Comparison of ENCODE assay signal across 17 cellular contexts in the genomic region with DNA sequence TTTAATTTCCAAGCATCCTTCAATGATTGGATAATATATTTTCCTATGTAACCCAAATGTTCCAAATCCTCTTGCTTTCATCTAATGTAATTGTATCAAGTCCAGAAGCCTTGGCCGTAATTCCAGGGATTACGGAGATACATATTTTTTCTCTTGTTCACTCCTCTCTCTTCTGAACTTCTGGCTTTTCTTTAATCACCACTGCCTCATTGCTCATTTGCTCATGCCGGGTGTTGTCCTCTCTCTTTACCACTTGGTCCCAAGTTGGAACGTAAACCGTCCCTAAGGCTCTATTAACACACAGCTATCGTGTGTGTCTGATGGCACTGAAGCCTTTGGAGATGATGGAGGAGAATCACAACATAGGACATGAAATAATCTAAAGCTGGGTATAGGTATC.
A peak's percentile ranks its signal among the peaks of the same experiment; 100 is the strongest.
DNase-seq lines count a peak whose midpoint lies in the region; ATAC-seq and TF ChIP-seq lines count a peak whose summit lies in the region.
"Had no signal": no experiment of that assay in that cellular context is flagged by ENCODE, and none has a peak within 500 bp of the region (broad histone marks: within the 10 kb centered on the region; RNA-seq: fewer than 3 reads in every experiment).

No MANE protein-coding gene starts in this region.

- H3K36me3 ChIP-seq in HCT116 (ENCODE audit: control insufficient read depth in 1 of 2, insufficient read depth in 2 of 2, low read length in 2 of 2) = no peaks in the 10 kb centered on the region
- H3K36me3 ChIP-seq in mucosa of rectum (ENCODE audit: control insufficient read depth in 2 of 2, insufficient read depth in 2 of 2, low read length in 2 of 2) = no peaks in the 10 kb centered on the region
- no peaks in the 10 kb centered on the region for H3K36me3 ChIP-seq in subcutaneous abdominal adipose tissue (ENCODE audit: control insufficient read depth in 5 of 5, insufficient read depth in 5 of 5, low read length in 5 of 5)

- intact Hi-C loops in HCT116 (cut with micrococcal nuclease) = loop anchor here (10.0 kb wide), 1 partner anchor 261 kb away; no protein-coding TSS in a partner anchor

- peaks cover 17 to 33% of the 10 kb centered on the region in 2 experiments for H3K4me1 ChIP-seq in HCT116 (ENCODE audit: control insufficient read depth in 1 of 2, insufficient read depth in 2 of 2, low read length in 2 of 2)
- no peaks in the 10 kb centered on the region for H3K4me1 ChIP-seq in mucosa of rectum (ENCODE audit: control insufficient read depth in 2 of 2, insufficient read depth in 2 of 2, low read length in 2 of 2)
- H3K4me1 ChIP-seq in subcutaneous abdominal adipose tissue (ENCODE audit: control insufficient read depth in 5 of 5, insufficient read depth in 5 of 5, low read length in 5 of 5) = peaks cover 2 to 39% (median 15%) of the 10 kb centered on the region in 5 donors

- no peak overlapping the region for H3K4me2 ChIP-seq in HCT116 (ENCODE audit: low read length)

- H3K9ac ChIP-seq in HCT116 (ENCODE audit: low read length) (no peak overlapping the region), mucosa of rectum (ENCODE audit: low read depth in 1 of 2, low read length in 2 of 2) (no peak overlapping the region), subcutaneous abdominal adipose tissue (ENCODE audit: low read length in 5 of 5) (peak overlapping the region in 2 of 5 donors; percentile 41 to 57)

- peak overlapping the region; percentile 97 for H2AFZ ChIP-seq in HCT116 (ENCODE audit: low read depth, low read length, poor library complexity, severe bottlenecking)

- no peaks in the 10 kb centered on the region for H3K9me2 ChIP-seq in HCT116 (ENCODE audit: insufficient read depth)

- DNase-seq in HCT116 (ENCODE audit: low read depth, low spot score) (no peak), fibroblast of gingiva (ENCODE audit: low read depth) (peak; percentile 9), AG08396 (ENCODE audit: low spot score) (no peak), germinal center (ENCODE audit: low spot score) (no peak), RPMI8226 (no peak)
- DNase-seq: DMS79, dorsolateral prefrontal cortex, Karpas-422, NCI-H1694, NCI-H446 treated with DMSO at 0.1 percent for 48 hours had no signal

- H3K27ac ChIP-seq in HCT116 (ENCODE audit: low read depth, low read length) = no peak overlapping the region
- peak overlapping the region; percentile 59 to 72 for H3K27ac ChIP-seq in mucosa of rectum (ENCODE audit: low read depth in 2 of 2, low read length in 2 of 2)
- H3K27ac ChIP-seq in subcutaneous abdominal adipose tissue (ENCODE audit: low read depth, low read length) = peak overlapping the region; percentile 97
- H3K27ac ChIP-seq: C4-2B, dorsolateral prefrontal cortex, HL-60 had no signal

- H4K20me1 ChIP-seq in HCT116 (ENCODE audit: insufficient read depth) = no peaks in the 10 kb centered on the region

- POLR2A ChIA-PET in HCT116 (lab: Charles Lee) = no interaction called here

- no peaks in the 10 kb centered on the region for H3K79me2 ChIP-seq in HCT116 (ENCODE audit: insufficient read depth, low read length)

- no peak for TF ChIP-seq POLR2A in HCT116 (IDR thresholded peaks at IDR 0.05; ENCODE audit: borderline replicate concordance, extremely low read depth, insufficient read depth, insufficient read length)

- TF ChIP-seq RAD21 in HCT116 (IDR thresholded peaks at IDR 0.05; ENCODE audit: low read depth) = no peak

- CTCF ChIA-PET in HCT116 (lab: Charles Lee) = no interaction called here

- H3K9me3 ChIP-seq in HCT116 (ENCODE audit: control insufficient read depth in 1 of 2, insufficient read depth in 1 of 2, low read depth in 1 of 2, low read length in 2 of 2) = no peaks in the 10 kb centered on the region
- H3K9me3 ChIP-seq in mucosa of rectum (ENCODE audit: control insufficient read depth in 2 of 2, low read length in 2 of 2) = no peaks in the 10 kb centered on the region
- H3K9me3 ChIP-seq in subcutaneous abdominal adipose tissue (ENCODE audit: control insufficient read depth in 5 of 5, low read length in 5 of 5) = no peaks in the 10 kb centered on the region

- no peak for TF ChIP-seq CTCF in HCT116 (IDR thresholded peaks at IDR 0.05 in 2 of 3, conservative IDR thresholded peaks at IDR 0.05 in 1 of 3; ENCODE audit: borderline replicate concordance in 1 of 3, insufficient read depth in 1 of 3, low read depth in 2 of 3, low read length in 2 of 3)

- H3K4me3 ChIP-seq in HCT116 (replicated peaks in 1 of 2; ENCODE audit: low read depth in 1 of 2, low read length in 2 of 2) = no peak overlapping the region
- no peak overlapping the region for H3K4me3 ChIP-seq in mucosa of rectum (ENCODE audit: low read length in 2 of 2)
- H3K4me3 ChIP-seq in subcutaneous abdominal adipose tissue (ENCODE audit: low read depth in 1 of 5, low read length in 5 of 5) = no peak overlapping the region
- H3K4me3 ChIP-seq: dorsolateral prefrontal cortex, SK-N-MC had no signal

- H3K27me3 ChIP-seq in HCT116 (ENCODE audit: insufficient read depth, low read length) (no peaks in the 10 kb centered on the region), mucosa of rectum (ENCODE audit: control insufficient read depth in 2 of 2, insufficient read depth in 2 of 2, low read length in 2 of 2) (no peaks in the 10 kb centered on the region), subcutaneous abdominal adipose tissue (ENCODE audit: control insufficient read depth in 5 of 5, insufficient read depth in 4 of 5, low read length in 5 of 5) (no peaks in the 10 kb centered on the region)
- H3K27me3 ChIP-seq: dorsolateral prefrontal cortex had no signal

- RAD21 ChIA-PET in HCT116 (lab: Charles Lee; ENCODE audit: low non-redundant PET in 1 of 2, low total read pairs in 2 of 2, uncharacterized antibody in 2 of 2, unreplicated experiment in 2 of 2) = no interaction called here

- ATAC-seq in HCT116 (no peak), GM21717 (IDR thresholded peaks at IDR 0.05; ENCODE audit: unreplicated experiment) (no peak)
- ATAC-seq: stimulated activated effector memory CD8-positive, alpha-beta T cell treated with anti-CD3 and anti-CD28 coated beads, Interleukin-12 subunit alpha, Interleukin-12 subunit beta, amount 100 ng/mL, for 72 hours had no signal

- BruUV-seq in HCT116 (replicated peaks; lab: Mats Ljungman, UMichigan) = no TSS peak

TF ChIP-seq in HCT116, 20 proteins besides CTCF, POLR2A, EP300 and RAD21:
- TF ChIP-seq TCF7L2 (IDR thresholded peaks at IDR 0.05; ENCODE audit: borderline replicate concordance, extremely low read depth, insufficient read depth, insufficient read length) = no peak
- TF ChIP-seq CEBPB (IDR thresholded peaks at IDR 0.05; ENCODE audit: low read depth) = no peak
